In genomic region chr17:21252289-21252874, GRCh38 we compare ENCODE assay signal across 8 cellular contexts. TPM values are rescaled to one million over a fixed set of nuclear protein-coding genes. Genes with fewer than 3 reads are reported as not detected.
DNase-seq lines count a peak whose midpoint lies in the region; ATAC-seq and TF ChIP-seq lines count a peak whose summit lies in the region.

No MANE protein-coding gene starts in this region.

- no peaks in the 10 kb centered on the region for H3K9me3 Mint-ChIP-seq in CD4-positive, CD25-positive, alpha-beta regulatory T cell
- H3K9me3 Mint-ChIP-seq in nephron: no peaks in the 10 kb centered on the region

- H3K36me3 Mint-ChIP-seq in CD4-positive, CD25-positive, alpha-beta regulatory T cell: peaks cover 4% of the 10 kb centered on the region
- no peaks in the 10 kb centered on the region for H3K36me3 Mint-ChIP-seq in nephron (ENCODE audit: low read depth)

- H3K4me3 Mint-ChIP-seq in CD4-positive, CD25-positive, alpha-beta regulatory T cell: peak overlapping the region; percentile 88 to 93 (median 90)
- H3K4me3 Mint-ChIP-seq in nephron: peak overlapping the region; percentile 82 to 90 (median 87)

- no peaks in the 10 kb centered on the region for H3K36me3 ChIP-seq in CD4-positive, CD25-positive, alpha-beta regulatory T cell (ENCODE audit: control insufficient read depth, insufficient read depth, low read length)
- H3K36me3 ChIP-seq in HUES6 (ENCODE audit: control insufficient read depth, insufficient read depth, low read length): 0 out of 2 replicates have a peak, but pooled peaks cover 2% of the 10 kb centered on the region

- peaks cover 9% of the 10 kb centered on the region for H3K27me3 Mint-ChIP-seq in CD4-positive, CD25-positive, alpha-beta regulatory T cell
- no peaks in the 10 kb centered on the region for H3K27me3 Mint-ChIP-seq in nephron (ENCODE audit: low read depth)

- no peak overlapping the region for H3K9ac ChIP-seq in HUES6 (ENCODE audit: low read length)

- peaks cover 35% of the 10 kb centered on the region for H3K4me1 ChIP-seq in CD4-positive, CD25-positive, alpha-beta regulatory T cell (ENCODE audit: control insufficient read depth, insufficient read depth, low read length, poor library complexity, severe bottlenecking)
- H3K4me1 ChIP-seq in HUES6 (ENCODE audit: control insufficient read depth, insufficient read depth, low read length): peaks cover 33% of the 10 kb centered on the region

- peak overlapping the region; percentile 66 for H3K4me3 ChIP-seq in CD4-positive, CD25-positive, alpha-beta regulatory T cell (ENCODE audit: low read depth, low read length)
- peak overlapping the region; percentile 58 for H3K4me3 ChIP-seq in HUES6 (ENCODE audit: low read depth, low read length)
- H3K4me3 ChIP-seq in choroid plexus epithelial cell (ENCODE audit: low read depth, low read length): peak overlapping the region; percentile 55

- no peak for DNase-seq in CD4-positive, CD25-positive, alpha-beta regulatory T cell
- peak; percentile 6 for DNase-seq in choroid plexus epithelial cell (ENCODE audit: low read depth)
- no peak for DNase-seq in midbrain (lab: John Stamatoyannopoulos, UW)
- DNase-seq in cerebellar nuclear complex (lab: John Stamatoyannopoulos, UW): no peak
- DNase-seq in superior temporal gyrus (ENCODE audit: extremely low spot score): no peak

- TF ChIP-seq CTCF in choroid plexus epithelial cell (conservative IDR thresholded peaks at IDR 0.05; ENCODE audit: low read depth, low read length) (no peak), nephron (IDR thresholded peaks at IDR 0.05; ENCODE audit: unreplicated experiment in 3 of 3) (no peak)

- ATAC-seq in CD4-positive, CD25-positive, alpha-beta regulatory T cell (ENCODE audit: low read depth in 2 of 2): no peak
- ATAC-seq in GM21447 (IDR thresholded peaks at IDR 0.05; ENCODE audit: unreplicated experiment): no peak

- H3K27ac Mint-ChIP-seq in CD4-positive, CD25-positive, alpha-beta regulatory T cell: peak overlapping the region; percentile 52 to 88 (median 87)
- peak overlapping the region in 1 of 3 experiments; percentile 59 for H3K27ac Mint-ChIP-seq in nephron

- H3K27me3 ChIP-seq in CD4-positive, CD25-positive, alpha-beta regulatory T cell (ENCODE audit: control insufficient read depth, insufficient read depth, low read length): no peaks in the 10 kb centered on the region
- no peaks in the 10 kb centered on the region for H3K27me3 ChIP-seq in HUES6 (ENCODE audit: control insufficient read depth, insufficient read depth, low read length)

- no peaks in the 10 kb centered on the region for H3K9me3 ChIP-seq in CD4-positive, CD25-positive, alpha-beta regulatory T cell (ENCODE audit: control insufficient read depth in 2 of 2, low read length in 2 of 2)
- no peaks in the 10 kb centered on the region for H3K9me3 ChIP-seq in HUES6 (ENCODE audit: control insufficient read depth, insufficient read depth, low read depth, low read length)

- peaks cover 14 to 60% (median 38%) of the 10 kb centered on the region in 4 donors for H3K4me1 Mint-ChIP-seq in CD4-positive, CD25-positive, alpha-beta regulatory T cell
- H3K4me1 Mint-ChIP-seq in nephron: no peaks in the 10 kb centered on the region

- H3K27ac ChIP-seq in CD4-positive, CD25-positive, alpha-beta regulatory T cell (ENCODE audit: insufficient read depth, low read length, poor library complexity, severe bottlenecking): peak overlapping the region; percentile 33
- no peak overlapping the region for H3K27ac ChIP-seq in HUES6 (ENCODE audit: low read depth, low read length)

RNA-seq across cellular contexts. Expression of gene NATD1, which starts 0.8 kb away (rescaled TPM):
- 12.7 TPM for total RNA-seq in CD4-positive, CD25-positive, alpha-beta regulatory T cell
- polyA plus RNA-seq in CD4-positive, CD25-positive, alpha-beta regulatory T cell: 1 to 10 TPM; 2.8 to 4.6 (median 2.8) TPM

RNA-seq across cellular contexts. Expression of gene MAP2K3, which starts 32.1 kb away (rescaled TPM):
- total RNA-seq in CD4-positive, CD25-positive, alpha-beta regulatory T cell: 70.6 TPM
- 10 to 100 TPM; 63.4 to 71.9 (median 68.3) TPM for polyA plus RNA-seq in CD4-positive, CD25-positive, alpha-beta regulatory T cell

RNA-seq across cellular contexts. Expression of gene TMEM11, which starts 38.4 kb away (rescaled TPM):
- 16.1 TPM for total RNA-seq in CD4-positive, CD25-positive, alpha-beta regulatory T cell
- 10 to 100 TPM; 30.8 to 50.3 (median 45.6) TPM for polyA plus RNA-seq in CD4-positive, CD25-positive, alpha-beta regulatory T cell
